Comparison of ENCODE assay signal across 21 cellular contexts in genomic region chr12:5172886-5173285, GRCh38.
DNase-seq lines count a peak whose midpoint lies in the region; ATAC-seq and TF ChIP-seq lines count a peak whose summit lies in the region.
"Had no signal": no experiment of that assay in that cellular context is flagged by ENCODE, and none has a peak within 500 bp of the region (broad histone marks: within the 10 kb centered on the region; RNA-seq: fewer than 3 reads in every experiment).

No MANE protein-coding gene starts in this region.

- H3K9me3 ChIP-seq in HCT116 (ENCODE audit: control insufficient read depth in 1 of 2, insufficient read depth in 1 of 2, low read depth in 1 of 2, low read length in 2 of 2): no peaks in the 10 kb centered on the region
- H3K9me3 ChIP-seq in psoas muscle: no peaks in the 10 kb centered on the region
- H3K9me3 ChIP-seq: HAP-1 had no signal

- peak overlapping the region; percentile 69 for H3K4me2 ChIP-seq in HCT116 (ENCODE audit: low read length)
- H3K4me2 ChIP-seq: KMS-11 had no signal

- 84 to 90% (median 86%) methylated on average over 10 of the region's 10 CpGs for WGBS in psoas muscle, 3 donors

- peak overlapping the region; percentile 47; the same call in 1 of the 2 replicates for H3K27ac ChIP-seq in HCT116 (ENCODE audit: low read depth, low read length)
- H3K27ac ChIP-seq in psoas muscle: peak overlapping the region; percentile 68
- H3K27ac ChIP-seq: KMS-11, RWPE1 had no signal

- TF ChIP-seq POLR2A in HCT116 (IDR thresholded peaks at IDR 0.05; ENCODE audit: borderline replicate concordance, extremely low read depth, insufficient read depth, insufficient read length): no peak

- no peak for TF ChIP-seq RAD21 in HCT116 (IDR thresholded peaks at IDR 0.05; ENCODE audit: low read depth)

- ATAC-seq in HCT116: no peak
- no peak for ATAC-seq in psoas muscle
- ATAC-seq: CD8-positive, alpha-beta T cell; GM12878; SK-N-SH treated with all-trans-retinoic acid at 6 μM for 48 hours; T-cell had no signal

- no peaks in the 10 kb centered on the region for H3K79me2 ChIP-seq in HCT116 (ENCODE audit: insufficient read depth, low read length)

- DNase-seq in EH (ENCODE audit: low read depth) (peak; percentile 42), HCT116 (ENCODE audit: low read depth, low spot score) (no peak), RPMI7951 (ENCODE audit: low read depth) (peak; percentile 83), psoas muscle (no peak), NCI-H1048 (lab: John Stamatoyannopoulos, UW) (no peak), NCI-H82 (lab: John Stamatoyannopoulos, UW) (no peak), SKM-1 (lab: John Stamatoyannopoulos, UW; ENCODE audit: unreplicated experiment) (no peak)
- DNase-seq: AML-193; C1 segment of cervical spinal cord; Calu3; CD8-positive, alpha-beta T cell; NCI-H1694; NCI-H524 treated with DMSO at 0.1 percent for 48 hours; OCI-M1; SIG-M5; T-cell had no signal

- H3K27me3 ChIP-seq in HCT116 (ENCODE audit: insufficient read depth, low read length) (no peaks in the 10 kb centered on the region), psoas muscle (ENCODE audit: insufficient read depth in 3 of 3, low read length in 2 of 3) (no peaks in the 10 kb centered on the region)

- H2AFZ ChIP-seq in HCT116 (ENCODE audit: low read depth, low read length, poor library complexity, severe bottlenecking): no peak overlapping the region

- no TSS peak for BruUV-seq in HCT116 (replicated peaks; lab: Mats Ljungman, UMichigan)

- CTCF ChIA-PET in HCT116 (lab: Charles Lee): interaction anchor here (0.6 to 2.1 kb wide), 4 partner anchors 256 to 816 kb away, joined by 3 to 5 read pairs (median 4); no protein-coding TSS in a partner anchor

- intact Hi-C loops in HCT116 (cut with micrococcal nuclease): loop anchor here (5.0 to 10.0 kb wide), 3 partner anchors 339 to 932 kb away; no protein-coding TSS in a partner anchor
- intact Hi-C loops in psoas muscle (cut with DNase I): loop anchor here in 1 of 2 donors (2.0 kb wide), 1 partner anchor 270 kb away; no protein-coding TSS in a partner anchor

- POLR2A ChIA-PET in HCT116 (lab: Charles Lee): no interaction called here

- H3K36me3 ChIP-seq in HCT116 (ENCODE audit: control insufficient read depth in 1 of 2, insufficient read depth in 2 of 2, low read length in 2 of 2) (peaks cover 0 to 2% of the 10 kb centered on the region in 2 experiments; a peak in 1 of 4 replicates), psoas muscle (ENCODE audit: insufficient read depth in 1 of 2, low read depth in 1 of 2) (no peaks in the 10 kb centered on the region)
- H3K36me3 ChIP-seq: HAP-1 had no signal

- H3K4me3 ChIP-seq in HCT116 (replicated peaks in 1 of 2; ENCODE audit: low read depth in 1 of 2, low read length in 2 of 2): peak overlapping the region in 1 of 2 experiments; percentile 31; a peak in 2 of 4 replicates
- no peak overlapping the region for H3K4me3 ChIP-seq in psoas muscle
- H3K4me3 ChIP-seq: GM12878, HAP-1 had no signal

- H3K9ac ChIP-seq in HCT116 (ENCODE audit: low read length): peak overlapping the region; percentile 50
- H3K9ac ChIP-seq: KMS-11 had no signal

- RAD21 ChIA-PET in HCT116 (lab: Charles Lee; ENCODE audit: low non-redundant PET in 1 of 2, low total read pairs in 2 of 2, uncharacterized antibody in 2 of 2, unreplicated experiment in 2 of 2): interaction anchor here in 1 of 2 experiments (1.1 kb wide), 1 partner anchor 27 kb away, joined by 3 read pairs; no protein-coding TSS in a partner anchor

- H3K9me2 ChIP-seq in HCT116 (ENCODE audit: insufficient read depth): no peaks in the 10 kb centered on the region

- no peaks in the 10 kb centered on the region for H4K20me1 ChIP-seq in HCT116 (ENCODE audit: insufficient read depth)

- H3K4me1 ChIP-seq in HCT116 (ENCODE audit: control insufficient read depth in 1 of 2, insufficient read depth in 2 of 2, low read length in 2 of 2) (peaks cover 31 to 53% of the 10 kb centered on the region in 2 experiments), psoas muscle (peaks cover 27% of the 10 kb centered on the region)
- H3K4me1 ChIP-seq: HAP-1 had no signal

- no peak for TF ChIP-seq CTCF in HCT116 (IDR thresholded peaks at IDR 0.05 in 2 of 3, conservative IDR thresholded peaks at IDR 0.05 in 1 of 3; ENCODE audit: borderline replicate concordance in 1 of 3, insufficient read depth in 1 of 3, low read depth in 2 of 3, low read length in 2 of 3)
- TF ChIP-seq CTCF in psoas muscle (IDR thresholded peaks at IDR 0.05): no peak

TF ChIP-seq in HCT116, 20 proteins besides CTCF, POLR2A, EP300 and RAD21:
- TF ChIP-seq POLR2AphosphoS5 (IDR thresholded peaks at IDR 0.05; ENCODE audit: low read depth, low read length): no peak
- no peak for TF ChIP-seq TCF7L2 (IDR thresholded peaks at IDR 0.05; ENCODE audit: borderline replicate concordance, extremely low read depth, insufficient read depth, insufficient read length)
- TF ChIP-seq CBX3 (IDR thresholded peaks at IDR 0.05; ENCODE audit: low read depth): no peak
- no peak for TF ChIP-seq ZFX (IDR thresholded peaks at IDR 0.05)
- TF ChIP-seq EZH2 (IDR thresholded peaks at IDR 0.05): no peak
- TF ChIP-seq CEBPB (IDR thresholded peaks at IDR 0.05; ENCODE audit: low read depth): no peak
- TF ChIP-seq SRF (IDR thresholded peaks at IDR 0.05; ENCODE audit: low read depth): no peak
- no peak for TF ChIP-seq MAX (IDR thresholded peaks at IDR 0.05)
- TF ChIP-seq ATF3 (IDR thresholded peaks at IDR 0.05): no peak
- no peak for TF ChIP-seq EGR1 (IDR thresholded peaks at IDR 0.05; ENCODE audit: low read depth)
TF ChIP-seq in HCT116: peak in this region for 0.

Comparison
In these comparisons a context has a peak if more than half of its experiments do, and no peak if none do; other contexts are left out.
1. DNase-seq: peak in EH (single experiment) and RPMI7951 (single experiment); none in HCT116 (single experiment), psoas muscle (0 of 2), NCI-H1048 (single experiment), NCI-H82 (single experiment) and SKM-1 (single experiment).